Comparison of ENCODE assay signal across 22 cellular contexts in the genomic region with DNA sequence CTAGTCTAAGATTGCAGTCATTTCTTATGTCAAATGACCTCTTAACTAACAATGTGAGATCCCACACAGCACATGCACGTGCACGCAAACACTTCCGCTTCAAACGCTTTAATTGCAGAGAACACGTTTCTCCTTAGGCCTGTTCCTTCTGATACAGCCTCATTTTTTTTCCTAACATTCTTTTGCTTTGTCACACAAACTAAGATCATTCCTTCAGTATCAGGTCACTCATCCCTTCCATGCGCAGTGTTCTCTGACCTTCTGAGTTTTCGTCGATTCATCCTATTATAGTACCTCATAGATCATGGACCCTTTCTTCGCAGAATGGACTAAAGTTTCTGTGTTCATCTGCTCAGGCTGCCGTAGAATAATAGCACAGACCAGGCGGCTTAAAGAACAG.
"Had no signal": no experiment of that assay in that cellular context is flagged by ENCODE, and none has a peak within 500 bp of the region (broad histone marks: within the 10 kb centered on the region; RNA-seq: fewer than 3 reads in every experiment).

No MANE protein-coding gene starts in this region.

- H3K4me3 ChIP-seq: esophagus muscularis mucosa, gastrocnemius medialis, hepatocyte, neural progenitor cell, ovary, right atrium auricular region, sigmoid colon, skin epidermis, testis, transverse colon had no signal

- ATAC-seq: gastrocnemius medialis; natural killer cell; stimulated activated naive B cell treated with anti-CD40 and anti-IgM and Interleukin-4, amounts not matched to agents 10 μg/mL and 1 μg/mL and 100 μg/mL, for 72 hours; stimulated activated naive CD8-positive, alpha-beta T cell treated with anti-CD3 and anti-CD28 coated beads, Interleukin-15, amount 100 ng/mL, for 72 hours had no signal

- H3K9ac ChIP-seq: neural progenitor cell had no signal

- H3K4me1 ChIP-seq: esophagus muscularis mucosa, gastrocnemius medialis, neural progenitor cell, right atrium auricular region, sigmoid colon, testis, transverse colon had no signal

- H3K36me3 ChIP-seq: esophagus muscularis mucosa, gastrocnemius medialis, neural progenitor cell, ovary, right atrium auricular region, sigmoid colon, transverse colon had no signal

- H3K27me3 ChIP-seq: esophagus muscularis mucosa, gastrocnemius medialis, hepatocyte, neural progenitor cell, ovary, right atrium auricular region, sigmoid colon, testis, transverse colon had no signal

- DNase-seq: cortex of kidney; effector memory CD4-positive, alpha-beta T cell; gastrocnemius medialis; glutamatergic neuron; kidney glomerular epithelial cell; mammary epithelial cell; natural killer cell; nucleus accumbens; ovary; sigmoid colon; stimulated activated CD4-positive, alpha-beta T cell treated with anti-CD3 and anti-CD28 coated beads, Interleukin-2, amount 100 ng/mL, for 24 hours; stimulated activated CD4-positive, alpha-beta T cell treated with anti-CD3 and anti-CD28 coated beads, Interleukin-4, amount 100 ng/mL, for 4 hours; stimulated activated naive B cell treated with anti-CD40 and anti-IgM and Interleukin-4, amounts not matched to agents 10 μg/mL and 1 μg/mL and 100 μg/mL, for 72 hours; stimulated activated naive CD8-positive, alpha-beta T cell treated with anti-CD3 and anti-CD28 coated beads, Interleukin-15, amount 100 ng/mL, for 72 hours; testis; transverse colon had no signal

- H3K27ac ChIP-seq: epithelial cell of prostate, esophagus muscularis mucosa, gastrocnemius medialis, hepatocyte, neural progenitor cell, ovary, right atrium auricular region, sigmoid colon, skin epidermis, testis, transverse colon had no signal

- H3K9me3 ChIP-seq: esophagus muscularis mucosa, gastrocnemius medialis, ovary, right atrium auricular region, sigmoid colon, testis, transverse colon had no signal
